In genomic region chr11:68650801-68651200, GRCh38 we compare ENCODE assay signal across 27 cellular contexts. TPM values are rescaled to one million over a fixed set of nuclear protein-coding genes. Genes with fewer than 3 reads are reported as not detected.
"Had no signal": no experiment of that assay in that cellular context is flagged by ENCODE, and none has a peak within 500 bp of the region (broad histone marks: within the 10 kb centered on the region; RNA-seq: fewer than 3 reads in every experiment).

No MANE protein-coding gene starts in this region.

- H3K4me3 ChIP-seq: gastrocnemius medialis, heart left ventricle, hepatocyte, left lung, ovary, right lobe of liver, smooth muscle cell, suprapubic skin, transverse colon had no signal

- H3K27me3 ChIP-seq: hepatocyte, ovary, right lobe of liver had no signal

- H3K79me2 ChIP-seq: hepatocyte had no signal

- H3K36me3 ChIP-seq: gastrocnemius medialis, heart left ventricle, left lung, ovary, right lobe of liver, suprapubic skin, transverse colon had no signal

- H3K4me2 ChIP-seq: hepatocyte had no signal

- H3K27ac ChIP-seq: dorsolateral prefrontal cortex, epithelial cell of prostate, gastrocnemius medialis, heart left ventricle, hepatocyte, left lung, ovary, right lobe of liver, suprapubic skin, transverse colon had no signal

- H2AFZ ChIP-seq: hepatocyte had no signal

- H3K4me1 ChIP-seq: gastrocnemius medialis, heart left ventricle, left lung, right lobe of liver, transverse colon had no signal

- H3K9me3 ChIP-seq: right lobe of liver had no signal

- FAIRE-seq: colon had no signal

- DNase-seq: dorsolateral prefrontal cortex; effector CD8-positive, alpha-beta T cell; foreskin fibroblast; gastrocnemius medialis; heart left ventricle; left cardiac atrium; naive thymus-derived CD8-positive, alpha-beta T cell; nephron progenitor cell; occipital lobe; ovary; posterior cingulate gyrus; right lobe of liver; stimulated activated CD4-positive, alpha-beta T cell treated with anti-CD3 and anti-CD28 coated beads, Interleukin-12 subunit alpha, Interleukin-12 subunit beta, amount 100 ng/mL, for 4 hours; stimulated activated CD4-positive, alpha-beta T cell treated with anti-CD3 and anti-CD28 coated beads, Interleukin-1b, Interleukin-23, amount 100 ng/mL, for 48 hours; stimulated activated CD4-positive, alpha-beta T cell treated with anti-CD3 and anti-CD28 coated beads, Interleukin-4, amount 100 ng/mL, for 1 hour; stimulated activated CD8-positive, alpha-beta memory T cell treated with anti-CD3 and anti-CD28 coated beads, Interleukin-4, amount 100 ng/mL, for 48 hours; stimulated activated naive CD4-positive, alpha-beta T cell; stimulated activated naive CD8-positive, alpha-beta T cell treated with anti-CD3 and anti-CD28 coated beads, Interleukin-15, amount 100 ng/mL, for 72 hours; transverse colon had no signal

RNA-seq across cellular contexts. Expression of gene GAL, which starts 33.5 kb away (rescaled TPM):
- total RNA-seq: cerebellum; gastrocnemius medialis; myocyte; naive thymus-derived CD8-positive, alpha-beta T cell; occipital lobe had no signal
- polyA plus RNA-seq: naive thymus-derived CD8-positive, alpha-beta T cell had no signal
